18 cellular contexts compared by ENCODE assay signal in genomic region chr15:62242999-62243398, GRCh38.
A peak's percentile ranks its signal among the peaks of the same experiment; 100 is the strongest.
DNase-seq lines count a peak whose midpoint lies in the region; ATAC-seq, FAIRE-seq and TF ChIP-seq lines count a peak whose summit lies in the region.
"Had no signal": no experiment of that assay in that cellular context is flagged by ENCODE, and none has a peak within 500 bp of the region (broad histone marks: within the 10 kb centered on the region; RNA-seq: fewer than 3 reads in every experiment).

No MANE protein-coding gene starts in this region.

- FAIRE-seq in urothelium cell line (lab: Jason Lieb, UNC) = peak; percentile 20
- FAIRE-seq: GM12892, GM19239, H1 had no signal

- no peak for TF ChIP-seq CTCF in HEK293 (tag by site-specific recombination; IDR thresholded peaks at IDR 0.05)

- CTCF ChIA-PET in HEK293 (lab: Yijun Ruan, JAX) = no interaction called here

- H3K36me3 ChIP-seq in HEK293 (ENCODE audit: control insufficient read depth in 2 of 2, insufficient read depth in 1 of 2, low read length in 2 of 2) = no peaks in the 10 kb centered on the region
- H3K36me3 ChIP-seq: HAP-1 had no signal

- no peak overlapping the region for H3K27ac ChIP-seq in HEK293 (ENCODE audit: extremely low read depth, low read depth, low read length)
- H3K27ac ChIP-seq: BLaER1 treated with 17β-estradiol and CSF1 and Interleukin-3, amounts not matched to agents 10 nM and 100 nM; HL-60 had no signal

- no peak overlapping the region for H3K4me3 ChIP-seq in HEK293 (ENCODE audit: low read depth, low read length)
- H3K4me3 ChIP-seq: BLaER1 treated with 17β-estradiol and CSF1 and Interleukin-3, amounts not matched to agents 10 nM and 100 nM; HAP-1 had no signal

- DNase-seq in NCI-H345 (lab: John Stamatoyannopoulos, UW) (peak; percentile 43), NCI-H345 treated with DMSO at 0.1 percent for 48 hours (lab: John Stamatoyannopoulos, UW; ENCODE audit: unreplicated experiment) (no peak), urothelium cell line (ENCODE audit: low spot score) (no peak), SW 1271 (lab: John Stamatoyannopoulos, UW) (no peak), NCI-H1417 (lab: John Stamatoyannopoulos, UW) (no peak)
- DNase-seq: ACHN; CD4-positive, CD25-positive, alpha-beta regulatory T cell; DMS79 treated with DMSO at 0.1 percent for 48 hours; GDM1; HFFc6 had no signal

- no peaks in the 10 kb centered on the region for H3K9me3 ChIP-seq in HEK293 (ENCODE audit: control insufficient read depth, insufficient read depth, low read depth, low read length)

- POLR2A ChIA-PET in HEK293 (lab: Yijun Ruan, JAX) = no interaction called here

- peak; percentile 22 for ATAC-seq in esophagus mucosa

- no peaks in the 10 kb centered on the region for H3K4me1 ChIP-seq in HEK293 (ENCODE audit: control insufficient read depth, insufficient read depth, low read length)
- H3K4me1 ChIP-seq: HAP-1 had no signal

TF ChIP-seq in HEK293, 187 proteins besides CTCF, POLR2A, EP300 and RAD21:
- TF ChIP-seq KLF1 (tag by site-specific recombination; IDR thresholded peaks at IDR 0.05) (peak; percentile 95), ZNF174 (tag by site-specific recombination; IDR thresholded peaks at IDR 0.05) (no peak), ZNF692 (tag by site-specific recombination; IDR thresholded peaks at IDR 0.05) (no peak), ZBTB17 (tag by site-specific recombination; IDR thresholded peaks at IDR 0.05) (no peak), ZIC2 (tag by site-specific recombination; IDR thresholded peaks at IDR 0.05) (peak; percentile 49), SCRT2 (tag by site-specific recombination; IDR thresholded peaks at IDR 0.05) (peak; percentile 81), ZNF114 (tag by site-specific recombination; IDR thresholded peaks at IDR 0.05) (no peak), ZNF398 (tag by site-specific recombination; IDR thresholded peaks at IDR 0.05) (no peak), ZNF776 (tag by site-specific recombination; IDR thresholded peaks at IDR 0.05; ENCODE audit: borderline replicate concordance) (no peak)
